ENCODE assay signal across 20 cellular contexts in genomic region chr22:48546653-48547424, GRCh38.
DNase-seq lines count a peak whose midpoint lies in the region; ATAC-seq and TF ChIP-seq lines count a peak whose summit lies in the region.
"Had no signal": no experiment of that assay in that cellular context is flagged by ENCODE, and none has a peak within 500 bp of the region (broad histone marks: within the 10 kb centered on the region; RNA-seq: fewer than 3 reads in every experiment).

No MANE protein-coding gene starts in this region.

- no peak overlapping the region for H2BK12ac ChIP-seq in neuronal stem cell (ENCODE audit: low read length)

- H3K79me1 ChIP-seq in neuronal stem cell (ENCODE audit: low read depth, low read length) = peaks cover 9% of the 10 kb centered on the region

- no peak overlapping the region for H3K4me3 Mint-ChIP-seq in stimulated activated effector memory CD8-positive, alpha-beta T cell treated with anti-CD3 and anti-CD28 coated beads, Interleukin-12 subunit alpha, Interleukin-12 subunit beta, amount 100 ng/mL, for 72 hours
- no peak overlapping the region for H3K4me3 Mint-ChIP-seq in activated CD8-positive, alpha-beta T cell treated with anti-CD3 and anti-CD28 coated beads for 36 hours
- H3K4me3 Mint-ChIP-seq: B cell; CD4-positive, alpha-beta T cell; CD8-positive, alpha-beta T cell had no signal

- H3K27me3 ChIP-seq in BLaER1 (peaks cover 3% of the 10 kb centered on the region), neuronal stem cell (ENCODE audit: control insufficient read depth in 3 of 3, insufficient read depth in 3 of 3, low read depth in 1 of 3, low read length in 3 of 3) (peaks cover 0 to 3% (median 0%) of the 10 kb centered on the region in 3 experiments)
- H3K27me3 ChIP-seq in effector memory CD4-positive, alpha-beta T cell (replicated peaks; ENCODE audit: control insufficient read depth, insufficient read depth, low read length, poor library complexity, severe bottlenecking) = no peaks in the 10 kb centered on the region

- DNase-seq in G401 (ENCODE audit: low spot score) = peak; percentile 67
- peak; percentile 50 for DNase-seq in cerebellar cortex (ENCODE audit: low spot score)
- DNase-seq in neuronal stem cell (ENCODE audit: low spot score) = no peak
- DNase-seq in effector memory CD4-positive, alpha-beta T cell = no peak
- no peak for DNase-seq in stimulated activated effector memory CD8-positive, alpha-beta T cell treated with anti-CD3 and anti-CD28 coated beads, Interleukin-12 subunit alpha, Interleukin-12 subunit beta, amount 100 ng/mL, for 72 hours (ENCODE audit: low spot score in 2 of 2)
- no peak for DNase-seq in activated CD8-positive, alpha-beta T cell treated with anti-CD3 and anti-CD28 coated beads for 36 hours
- DNase-seq: AML-193; Caco-2; Calu3; CD4-positive, alpha-beta T cell; CD8-positive, alpha-beta T cell; DMS79 treated with DMSO at 0.1 percent for 48 hours; GDM1 had no signal

- intact Hi-C loops in activated CD8-positive, alpha-beta T cell treated with anti-CD3 and anti-CD28 coated beads for 36 hours (cut with micrococcal nuclease) = no loop called here

- H3K36me3 ChIP-seq in BLaER1 (no peaks in the 10 kb centered on the region), neuronal stem cell (replicated peaks in 1 of 2; ENCODE audit: control insufficient read depth in 2 of 2, insufficient read depth in 2 of 2, low read length in 2 of 2) (peaks cover 0 to 2% of the 10 kb centered on the region in 2 donors)
- no peaks in the 10 kb centered on the region for H3K36me3 ChIP-seq in effector memory CD4-positive, alpha-beta T cell (ENCODE audit: control insufficient read depth, insufficient read depth, low read length)

- H3K4me2 ChIP-seq in BLaER1 = peak overlapping the region; percentile 81
- H3K4me2 ChIP-seq in neuronal stem cell (ENCODE audit: insufficient read depth, low read length, poor library complexity, severe bottlenecking) = no peak overlapping the region
- H3K4me2 ChIP-seq: A549 had no signal

- no peak overlapping the region for H2BK15ac ChIP-seq in neuronal stem cell (ENCODE audit: low read length)

- no peak overlapping the region for H4K8ac ChIP-seq in neuronal stem cell (ENCODE audit: low read depth, low read length)

- H3K27ac ChIP-seq in BLaER1 = no peak overlapping the region
- H3K27ac ChIP-seq in neuronal stem cell (replicated peaks; ENCODE audit: low read length) = no peak overlapping the region
- H3K27ac ChIP-seq in effector memory CD4-positive, alpha-beta T cell (ENCODE audit: insufficient read depth, low read length, poor library complexity, severe bottlenecking) = no peak overlapping the region
- H3K27ac ChIP-seq: 22Rv1, A549, C4-2B had no signal

- H4K91ac ChIP-seq in neuronal stem cell (ENCODE audit: low read depth, low read length, poor library complexity) = no peak overlapping the region

- H3K4me1 ChIP-seq in BLaER1 (peaks cover 39% of the 10 kb centered on the region), neuronal stem cell (ENCODE audit: control insufficient read depth in 2 of 2, insufficient read depth in 1 of 2, low read depth in 1 of 2, low read length in 2 of 2) (no peaks in the 10 kb centered on the region)
- H3K4me1 ChIP-seq in effector memory CD4-positive, alpha-beta T cell (ENCODE audit: control insufficient read depth, insufficient read depth, low read length, poor library complexity, severe bottlenecking) = no peaks in the 10 kb centered on the region
- H3K4me1 ChIP-seq: A549, Caco-2 had no signal

- no peak overlapping the region for H3K9ac ChIP-seq in BLaER1
- no peak overlapping the region for H3K9ac ChIP-seq in neuronal stem cell (ENCODE audit: low read depth, low read length, poor library complexity)

- H3K9me3 Mint-ChIP-seq in stimulated activated effector memory CD8-positive, alpha-beta T cell treated with anti-CD3 and anti-CD28 coated beads, Interleukin-12 subunit alpha, Interleukin-12 subunit beta, amount 100 ng/mL, for 72 hours = no peaks in the 10 kb centered on the region
- peaks cover 3% of the 10 kb centered on the region for H3K9me3 Mint-ChIP-seq in activated CD8-positive, alpha-beta T cell treated with anti-CD3 and anti-CD28 coated beads for 36 hours
- H3K9me3 Mint-ChIP-seq: CD4-positive, alpha-beta T cell; CD8-positive, alpha-beta T cell had no signal

- H2AFZ ChIP-seq in neuronal stem cell (ENCODE audit: low read length) = no peak overlapping the region

- peaks cover 6% of the 10 kb centered on the region; the same call in 1 of the 2 replicates for H4K20me1 ChIP-seq in BLaER1

- peak overlapping the region; percentile 50 for H3K14ac ChIP-seq in neuronal stem cell (ENCODE audit: low read length)

- POLR2A ChIA-PET in activated CD8-positive, alpha-beta T cell treated with anti-CD3 and anti-CD28 coated beads for 36 hours (lab: Charles Lee) = no interaction called here

- H3K4me3 ChIP-seq in BLaER1 (no peak overlapping the region), neuronal stem cell (ENCODE audit: low read length in 2 of 2) (no peak overlapping the region)
- no peak overlapping the region for H3K4me3 ChIP-seq in effector memory CD4-positive, alpha-beta T cell (ENCODE audit: insufficient read depth, low read depth, low read length, poor library complexity, severe bottlenecking)
- H3K4me3 ChIP-seq: A549, GM12878 had no signal

- H3K27me3 Mint-ChIP-seq in activated CD8-positive, alpha-beta T cell treated with anti-CD3 and anti-CD28 coated beads for 36 hours = no peaks in the 10 kb centered on the region
- H3K27me3 Mint-ChIP-seq: B cell; CD4-positive, alpha-beta T cell had no signal

- no peak overlapping the region for H3K27ac Mint-ChIP-seq in stimulated activated effector memory CD8-positive, alpha-beta T cell treated with anti-CD3 and anti-CD28 coated beads, Interleukin-12 subunit alpha, Interleukin-12 subunit beta, amount 100 ng/mL, for 72 hours
- no peak overlapping the region for H3K27ac Mint-ChIP-seq in activated CD8-positive, alpha-beta T cell treated with anti-CD3 and anti-CD28 coated beads for 36 hours
- H3K27ac Mint-ChIP-seq: B cell; CD4-positive, alpha-beta T cell; CD8-positive, alpha-beta T cell had no signal

- H2AK5ac ChIP-seq in neuronal stem cell (ENCODE audit: low read depth, low read length) = peak overlapping the region; percentile 49

- H3K36me3 Mint-ChIP-seq in stimulated activated effector memory CD8-positive, alpha-beta T cell treated with anti-CD3 and anti-CD28 coated beads, Interleukin-12 subunit alpha, Interleukin-12 subunit beta, amount 100 ng/mL, for 72 hours = no peaks in the 10 kb centered on the region
- H3K36me3 Mint-ChIP-seq in activated CD8-positive, alpha-beta T cell treated with anti-CD3 and anti-CD28 coated beads for 36 hours (ENCODE audit: low read depth) = no peaks in the 10 kb centered on the region
- H3K36me3 Mint-ChIP-seq: CD8-positive, alpha-beta T cell had no signal

- no peak for ATAC-seq in HG02970 (IDR thresholded peaks at IDR 0.05; ENCODE audit: low FRiP score, unreplicated experiment)
- no peak for ATAC-seq in stimulated activated effector memory CD8-positive, alpha-beta T cell treated with anti-CD3 and anti-CD28 coated beads, Interleukin-12 subunit alpha, Interleukin-12 subunit beta, amount 100 ng/mL, for 72 hours
- ATAC-seq in activated CD8-positive, alpha-beta T cell treated with anti-CD3 and anti-CD28 coated beads for 36 hours = no peak
- ATAC-seq: A549; CD8-positive, alpha-beta T cell; GM12878 had no signal

- no peaks in the 10 kb centered on the region for H3K4me1 Mint-ChIP-seq in stimulated activated effector memory CD8-positive, alpha-beta T cell treated with anti-CD3 and anti-CD28 coated beads, Interleukin-12 subunit alpha, Interleukin-12 subunit beta, amount 100 ng/mL, for 72 hours
- H3K4me1 Mint-ChIP-seq in activated CD8-positive, alpha-beta T cell treated with anti-CD3 and anti-CD28 coated beads for 36 hours (ENCODE audit: low read depth) = no peaks in the 10 kb centered on the region
- H3K4me1 Mint-ChIP-seq: B cell had no signal

- no peak overlapping the region for H3K23ac ChIP-seq in neuronal stem cell (ENCODE audit: low read depth, low read length, poor library complexity)

- H3K9me3 ChIP-seq in BLaER1 = no peaks in the 10 kb centered on the region
- peaks cover 0 to 5% of the 10 kb centered on the region in 2 donors for H3K9me3 ChIP-seq in neuronal stem cell (replicated peaks in 1 of 2; ENCODE audit: control insufficient read depth in 2 of 2, insufficient read depth in 1 of 2, low read depth in 1 of 2, low read length in 2 of 2)
- H3K9me3 ChIP-seq in effector memory CD4-positive, alpha-beta T cell (ENCODE audit: control insufficient read depth, low read length) = no peaks in the 10 kb centered on the region
- H3K9me3 ChIP-seq: A549, Caco-2 had no signal

- H2BK120ac ChIP-seq in neuronal stem cell (ENCODE audit: low read depth, low read length) = no peak overlapping the region

- CTCF ChIA-PET in activated CD8-positive, alpha-beta T cell treated with anti-CD3 and anti-CD28 coated beads for 36 hours (lab: Charles Lee) = no interaction called here

- H2BK5ac ChIP-seq in neuronal stem cell (ENCODE audit: low read length) = peak overlapping the region; percentile 3

- in situ Hi-C loops in G401 (cut with HindIII; ENCODE audit: low sequenced_read_pairs) = no loop called here

- no CpG with 5 or more reads among the region's 19 CpGs for WGBS in neuronal stem cell (ENCODE audit: extremely low coverage in 2 of 2, insufficient read length in 2 of 2, insufficient replicate concordance in 1 of 2), 2 donors

- H3K18ac ChIP-seq in neuronal stem cell (ENCODE audit: low read length) = no peak overlapping the region

- H3K4ac ChIP-seq in neuronal stem cell (ENCODE audit: low read length) = no peak overlapping the region

- no peak for TF ChIP-seq CTCF in activated CD8-positive, alpha-beta T cell treated with anti-CD3 and anti-CD28 coated beads for 36 hours (IDR thresholded peaks at IDR 0.05)

Comparison
In these comparisons a context has a peak if more than half of its experiments do, and no peak if none do; other contexts are left out.
1. DNase-seq: peak in G401 (single experiment) and cerebellar cortex (single experiment); none in neuronal stem cell (single experiment), effector memory CD4-positive, alpha-beta T cell (0 of 3), stimulated activated effector memory CD8-positive, alpha-beta T cell treated with anti-CD3 and anti-CD28 coated beads, Interleukin-12 subunit alpha, Interleukin-12 subunit beta, amount 100 ng/mL, for 72 hours (0 of 2) and activated CD8-positive, alpha-beta T cell treated with anti-CD3 and anti-CD28 coated beads for 36 hours (single experiment).